ENCODE assay signal across 1 cellular context in genomic region chr21:46119565-46120271, GRCh38.
TF ChIP-seq lines count a peak whose summit lies in the region.

No MANE protein-coding gene starts in this region.

TF ChIP-seq in HepG2, 621 proteins besides CTCF, POLR2A, EP300 and RAD21:
- TF ChIP-seq NONO (IDR thresholded peaks at IDR 0.05) (no peak), NONO (CRISPR knock-in tag; conservative IDR thresholded peaks at IDR 0.05) (no peak), ZNF562 (CRISPR knock-in tag; IDR thresholded peaks at IDR 0.05; ENCODE audit: borderline replicate concordance) (no peak), AHDC1 (CRISPR knock-in tag; IDR thresholded peaks at IDR 0.05; ENCODE audit: borderline replicate concordance) (no peak), ZNF580 (CRISPR knock-in tag; IDR thresholded peaks at IDR 0.05; ENCODE audit: borderline replicate concordance, low read depth) (no peak)
